15 cellular contexts compared by ENCODE assay signal in the genomic region with DNA sequence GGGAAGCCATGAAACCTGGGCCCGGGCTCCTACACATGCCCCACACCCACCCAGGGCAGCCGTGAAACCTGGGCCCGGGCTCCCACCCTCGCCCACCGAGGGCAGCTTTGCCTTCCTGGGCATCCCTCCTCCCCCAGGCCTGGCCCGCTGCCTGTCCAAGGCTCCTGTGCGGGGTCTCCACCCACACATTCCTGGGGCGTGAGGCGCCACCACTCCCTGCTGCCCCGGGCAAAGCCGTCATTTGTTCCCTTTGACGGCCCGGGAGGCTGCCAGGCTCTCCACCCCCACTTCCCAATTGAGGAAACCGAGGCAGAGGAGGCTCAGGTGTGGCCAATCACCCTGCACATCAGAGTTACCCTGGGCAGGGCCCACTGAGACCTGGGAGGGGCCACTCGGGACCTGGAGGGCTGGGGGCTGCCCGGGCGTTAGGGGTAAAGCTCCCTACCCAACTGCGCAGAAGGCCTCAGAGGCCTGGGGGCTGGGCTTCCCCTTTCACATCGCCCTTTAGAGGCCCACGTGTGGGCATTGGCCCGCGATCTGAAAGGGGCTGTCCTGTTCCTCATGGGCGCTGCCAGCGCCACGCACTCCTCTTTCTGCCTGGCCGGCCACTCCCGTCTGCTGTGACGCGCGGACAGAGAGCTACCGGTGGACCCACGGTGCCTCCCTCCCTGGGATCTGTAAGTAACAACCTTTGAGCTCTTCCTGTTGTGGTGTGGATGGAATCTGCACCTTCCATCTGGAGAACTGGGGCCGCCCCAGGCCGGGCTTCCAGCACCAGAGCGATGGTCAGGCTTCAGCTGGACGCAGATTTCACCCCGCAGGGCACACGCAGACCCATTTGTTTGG. TPM values are rescaled to one million over a fixed set of nuclear protein-coding genes. Genes with fewer than 3 reads are reported as not detected.
DNase-seq lines count a peak whose midpoint lies in the region; ATAC-seq and TF ChIP-seq lines count a peak whose summit lies in the region.
"Had no signal": no experiment of that assay in that cellular context is flagged by ENCODE, and none has a peak within 500 bp of the region (broad histone marks: within the 10 kb centered on the region; RNA-seq: fewer than 3 reads in every experiment).

A gene (plus strand): TSS at position 237 of the 846 bp plus-strand sequence. CDS start 1,947 bp downstream, outside the sequence.

- H3K27me3 ChIP-seq in neural progenitor cell, result no peaks in the 10 kb centered on the region

- no peak within 1 kb of the TSS for H2AFZ ChIP-seq in neural progenitor cell (replicated peaks)

- no peak for TF ChIP-seq CTCF in neural progenitor cell (IDR thresholded peaks at IDR 0.05)

- no peak within 1 kb of the TSS for H3K9ac ChIP-seq in neural progenitor cell

- H3K36me3 Mint-ChIP-seq in neural progenitor cell, result no peaks in the 10 kb centered on the region
- H3K36me3 Mint-ChIP-seq: stimulated activated naive B cell treated with anti-CD40 and anti-IgM and Interleukin-4, amounts not matched to agents 10 μg/mL and 1 μg/mL and 100 μg/mL, for 72 hours had no signal

- peaks cover 7% of the 10 kb centered on the region for H3K27me3 Mint-ChIP-seq in neural progenitor cell (ENCODE audit: insufficient read depth, low read depth)

- no peaks in the 10 kb centered on the region for H4K20me1 ChIP-seq in neural progenitor cell (ENCODE audit: low read depth)

- peaks cover 10% of the 10 kb centered on the region for H3K9me3 Mint-ChIP-seq in neural progenitor cell
- H3K9me3 Mint-ChIP-seq: stimulated activated naive B cell treated with anti-CD40 and anti-IgM and Interleukin-4, amounts not matched to agents 10 μg/mL and 1 μg/mL and 100 μg/mL, for 72 hours had no signal

- H3K4me3 ChIP-seq in neural progenitor cell, result no peak within 1 kb of the TSS

- no peaks in the 10 kb centered on the region for H3K79me2 ChIP-seq in neural progenitor cell (ENCODE audit: low read depth)

- H3K27ac Mint-ChIP-seq in neural progenitor cell, result peak within 1 kb of the TSS; percentile 97
- H3K27ac Mint-ChIP-seq: stimulated activated naive B cell treated with anti-CD40 and anti-IgM and Interleukin-4, amounts not matched to agents 10 μg/mL and 1 μg/mL and 100 μg/mL, for 72 hours had no signal

- H3F3A ChIP-seq in neural progenitor cell (ENCODE audit: low read depth), result peaks cover 7% of the 10 kb centered on the region

- H3K4me1 ChIP-seq in neural progenitor cell, result peaks cover 8% of the 10 kb centered on the region

- H3K27ac ChIP-seq in neural progenitor cell, result peak within 1 kb of the TSS; percentile 30
- H3K27ac ChIP-seq: C4-2B had no signal

- H3K4me3 Mint-ChIP-seq in neural progenitor cell, result peak within 1 kb of the TSS; percentile 76
- H3K4me3 Mint-ChIP-seq: stimulated activated naive B cell treated with anti-CD40 and anti-IgM and Interleukin-4, amounts not matched to agents 10 μg/mL and 1 μg/mL and 100 μg/mL, for 72 hours had no signal

- DNase-seq in EH (ENCODE audit: low read depth) (peak; percentile 51), NCI-H226 (peak; percentile 97), neural progenitor cell (ENCODE audit: low spot score) (no peak), AG08395 (ENCODE audit: low spot score) (no peak), GM19238 (ENCODE audit: insufficient read length, low spot score) (no peak), NCI-H2196 treated with DMSO at 0.1 percent for 48 hours (lab: John Stamatoyannopoulos, UW; ENCODE audit: unreplicated experiment) (no peak)
- DNase-seq: activated CD4-positive, alpha-beta T cell treated with anti-CD3 and anti-CD28 coated beads, Interleukin-2, amount 50 U/mL, for 48 hours; activated effector memory CD4-positive, alpha-beta T cell treated with Interleukin-2 at 50 U/mL for 16 hours; Kasumi-1; NCI-H2171 treated with DMSO at 0.1 percent for 48 hours; stimulated activated CD4-positive, alpha-beta T cell treated with anti-CD3 and anti-CD28 coated beads, Interleukin-2, amount 100 ng/mL, for 48 hours; stimulated activated naive B cell treated with anti-CD40 and anti-IgM and Interleukin-4, amounts not matched to agents 10 μg/mL and 1 μg/mL and 100 μg/mL, for 72 hours had no signal

- H3K4me1 Mint-ChIP-seq in neural progenitor cell, result peaks cover 11% of the 10 kb centered on the region

- H3K9me3 ChIP-seq in neural progenitor cell (ENCODE audit: low read depth), result no peaks in the 10 kb centered on the region

- H3K4me2 ChIP-seq in neural progenitor cell, result no peak within 1 kb of the TSS

- H3K36me3 ChIP-seq in neural progenitor cell, result no peaks in the 10 kb centered on the region

- peak; percentile 64 for ATAC-seq in esophagus mucosa
- no peak for ATAC-seq in HG03108 (IDR thresholded peaks at IDR 0.05; ENCODE audit: unreplicated experiment)
- ATAC-seq: stimulated activated naive B cell treated with anti-CD40 and anti-IgM and Interleukin-4, amounts not matched to agents 10 μg/mL and 1 μg/mL and 100 μg/mL, for 72 hours had no signal

RNA-seq across cellular contexts. Expression of the gene that starts here (rescaled TPM):
- total RNA-seq in esophagus mucosa, result 2.8 TPM
- total RNA-seq in neural progenitor cell (ENCODE audit: low replicate concordance), result 0.82 and 1.2 TPM in 2 replicates

Comparison
In these comparisons a context has a peak if more than half of its experiments do, and no peak if none do; other contexts are left out.
1. DNase-seq: peak in EH (single experiment) and NCI-H226 (single experiment); none in neural progenitor cell (single experiment), AG08395 (single experiment), GM19238 (single experiment) and NCI-H2196 treated with DMSO at 0.1 percent for 48 hours (single experiment).